Comparison of ENCODE assay signal across 10 cellular contexts in the genomic region with DNA sequence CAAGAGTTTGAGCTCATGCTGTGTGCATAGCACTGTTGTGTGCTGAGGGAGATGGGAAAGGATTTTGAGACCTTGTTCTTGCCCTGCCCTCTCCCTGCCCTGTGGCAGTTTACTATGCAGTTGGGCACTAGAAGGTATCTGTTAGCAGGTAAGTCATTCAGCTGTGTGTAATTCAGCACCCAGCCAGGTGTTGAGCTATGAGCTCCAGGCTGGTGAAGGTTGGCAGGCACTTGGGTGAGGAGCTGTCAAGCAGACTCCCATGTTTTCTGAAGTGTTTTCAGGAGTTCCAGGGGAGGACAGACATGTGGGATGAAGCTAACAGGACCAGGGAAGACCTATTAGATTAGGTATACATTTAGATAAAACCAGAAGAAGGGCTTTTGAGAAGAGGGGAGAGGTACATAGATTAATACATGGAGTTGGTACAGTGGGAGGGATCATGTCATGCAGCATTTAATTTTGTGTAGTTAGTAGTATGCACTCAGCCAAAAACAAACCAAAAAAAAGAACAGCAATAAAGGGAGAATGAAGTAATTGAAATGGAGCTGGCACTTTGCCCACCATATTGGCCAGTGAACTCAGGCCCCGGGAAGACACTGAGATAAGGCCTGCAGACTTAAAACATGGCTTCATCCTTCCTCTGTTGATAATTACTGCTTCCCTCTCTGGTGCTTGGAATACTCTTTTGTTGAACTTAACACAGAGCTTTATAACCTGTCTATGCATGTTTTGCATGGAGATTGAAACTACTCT. TPM values are rescaled to one million over a fixed set of nuclear protein-coding genes. Genes with fewer than 3 reads are reported as not detected.
DNase-seq lines count a peak whose midpoint lies in the region; ATAC-seq and TF ChIP-seq lines count a peak whose summit lies in the region.
"Had no signal": no experiment of that assay in that cellular context is flagged by ENCODE, and none has a peak within 500 bp of the region (broad histone marks: within the 10 kb centered on the region; RNA-seq: fewer than 3 reads in every experiment).

No MANE protein-coding gene starts in this region.

- H3K27ac Mint-ChIP-seq in stimulated activated naive CD8-positive, alpha-beta T cell treated with anti-CD3 and anti-CD28 coated beads, Interleukin-15, amount 100 ng/mL, for 72 hours: no peak overlapping the region
- H3K27ac Mint-ChIP-seq: activated naive CD4-positive, alpha-beta T cell treated with anti-CD3 and anti-CD28 coated beads, Interleukin-2, amount 50 U/mL, for 24 hours; CD4-positive, alpha-beta T cell had no signal

- H3K4me1 ChIP-seq in heart right ventricle (peaks cover 18 to 82% (median 76%) of the 10 kb centered on the region in 9 donors), lower lobe of right lung (peaks cover 66% of the 10 kb centered on the region)

- H3K36me3 ChIP-seq in heart right ventricle (no peaks in the 10 kb centered on the region), lower lobe of right lung (no peaks in the 10 kb centered on the region)

- TF ChIP-seq CTCF in heart right ventricle (IDR thresholded peaks at IDR 0.05) (no peak), cardiac fibroblast (IDR thresholded peaks at IDR 0.05; ENCODE audit: low read depth, low read length) (no peak), lower lobe of right lung (IDR thresholded peaks at IDR 0.05) (no peak)

- intact Hi-C loops in heart right ventricle (cut with DNase I) (loop anchor here in 1 of 10 donors (5.0 kb wide), 1 partner anchor 51 kb away; no protein-coding TSS in a partner anchor), cardiac septum (cut with DNase I) (no loop called here), lower lobe of right lung (cut with DNase I) (no loop called here)

- H3K4me3 Mint-ChIP-seq in stimulated activated naive CD8-positive, alpha-beta T cell treated with anti-CD3 and anti-CD28 coated beads, Interleukin-15, amount 100 ng/mL, for 72 hours: no peak overlapping the region
- H3K4me3 Mint-ChIP-seq: activated naive CD4-positive, alpha-beta T cell treated with anti-CD3 and anti-CD28 coated beads, Interleukin-2, amount 50 U/mL, for 24 hours; CD4-positive, alpha-beta T cell had no signal

- no peak for ATAC-seq in heart right ventricle
- ATAC-seq in lower lobe of right lung: no peak
- no peak for ATAC-seq in stimulated activated naive CD8-positive, alpha-beta T cell treated with anti-CD3 and anti-CD28 coated beads, Interleukin-15, amount 100 ng/mL, for 72 hours

- H3K27ac ChIP-seq in heart right ventricle (peak overlapping the region in 8 of 10 donors; percentile 33 to 96 (median 94)), lower lobe of right lung (peak overlapping the region; percentile 95)

- H3K4me3 ChIP-seq in heart right ventricle: peak overlapping the region in 5 of 10 donors; percentile 77 to 89 (median 83)
- peak overlapping the region; percentile 19 to 87 for H3K4me3 ChIP-seq in cardiac fibroblast (replicated peaks in 1 of 2; ENCODE audit: low read depth in 2 of 2, low read length in 2 of 2)
- peak overlapping the region; percentile 92 for H3K4me3 ChIP-seq in lower lobe of right lung

- no peaks in the 10 kb centered on the region for H3K9me3 ChIP-seq in heart right ventricle
- H3K9me3 ChIP-seq in lower lobe of right lung: no peaks in the 10 kb centered on the region

- DNase-seq in heart right ventricle (peak in 1 of 2 donors; percentile 60), cardiac septum (ENCODE audit: low spot score) (no peak), cardiac fibroblast (ENCODE audit: low read depth in 2 of 2) (peak; percentile 54 to 73), lower lobe of right lung (no peak), KBM-7 (no peak), NCI-H774 (lab: John Stamatoyannopoulos, UW) (no peak)
- no peak for DNase-seq in stimulated activated naive CD8-positive, alpha-beta T cell treated with anti-CD3 and anti-CD28 coated beads, Interleukin-15, amount 100 ng/mL, for 72 hours
- DNase-seq in activated CD4-positive, alpha-beta T cell treated with anti-CD3 and anti-CD28 coated beads for 48 hours: no peak
- DNase-seq: CD4-positive, alpha-beta T cell had no signal

- H3K4me1 Mint-ChIP-seq in stimulated activated naive CD8-positive, alpha-beta T cell treated with anti-CD3 and anti-CD28 coated beads, Interleukin-15, amount 100 ng/mL, for 72 hours: peaks cover 57% of the 10 kb centered on the region

- H3K27me3 ChIP-seq in heart right ventricle (no peaks in the 10 kb centered on the region), lower lobe of right lung (ENCODE audit: low read depth) (no peaks in the 10 kb centered on the region)

- 10 to 11% methylated on average over 1 of the region's 1 CpG for WGBS in heart right ventricle, 2 donors

- in situ Hi-C loops in KBM-7 (cut with MboI; ENCODE audit: low pct_unique_long_range_greater_than_20kb, low sequenced_read_pairs): no loop called here

- peaks cover 0 to 2% of the 10 kb centered on the region in 2 donors for H3K9me3 Mint-ChIP-seq in stimulated activated naive CD8-positive, alpha-beta T cell treated with anti-CD3 and anti-CD28 coated beads, Interleukin-15, amount 100 ng/mL, for 72 hours
- H3K9me3 Mint-ChIP-seq: activated naive CD4-positive, alpha-beta T cell treated with anti-CD3 and anti-CD28 coated beads, Interleukin-2, amount 50 U/mL, for 24 hours; CD4-positive, alpha-beta T cell had no signal

- H3K27me3 Mint-ChIP-seq in stimulated activated naive CD8-positive, alpha-beta T cell treated with anti-CD3 and anti-CD28 coated beads, Interleukin-15, amount 100 ng/mL, for 72 hours: no peaks in the 10 kb centered on the region
- H3K27me3 Mint-ChIP-seq: activated naive CD4-positive, alpha-beta T cell treated with anti-CD3 and anti-CD28 coated beads, Interleukin-2, amount 50 U/mL, for 24 hours; CD4-positive, alpha-beta T cell had no signal

RNA-seq across cellular contexts. Expression of gene PANX1, which starts 2.9 kb away (rescaled TPM):
- total RNA-seq in heart right ventricle: 10 to 100 TPM; 16.1 to 42.4 (median 22.0) TPM
- 1 to 10 TPM; 4.4 to 5.9 TPM for polyA plus RNA-seq in heart right ventricle
- total RNA-seq in cardiac septum: 28.9 TPM
- total RNA-seq in lower lobe of right lung: 17.0 TPM

Comparison
In these comparisons a context has a peak if more than half of its experiments do, and no peak if none do; other contexts are left out.
1. DNase-seq: peak in cardiac fibroblast (2 of 2); none in cardiac septum (single experiment), lower lobe of right lung (single experiment), KBM-7 (single experiment), stimulated activated naive CD8-positive, alpha-beta T cell treated with anti-CD3 and anti-CD28 coated beads, Interleukin-15, amount 100 ng/mL, for 72 hours (0 of 2), NCI-H774 (single experiment) and activated CD4-positive, alpha-beta T cell treated with anti-CD3 and anti-CD28 coated beads for 48 hours (single experiment).